ENCODE assay signal across 28 cellular contexts in genomic region chr6:46743425-46744158, GRCh38. TPM values are rescaled to one million over a fixed set of nuclear protein-coding genes. Genes with fewer than 3 reads are reported as not detected.
A peak's percentile ranks its signal among the peaks of the same experiment; 100 is the strongest.
DNase-seq lines count a peak whose midpoint lies in the region; ATAC-seq and TF ChIP-seq lines count a peak whose summit lies in the region.
"Had no signal": no experiment of that assay in that cellular context is flagged by ENCODE, and none has a peak within 500 bp of the region (broad histone marks: within the 10 kb centered on the region; RNA-seq: fewer than 3 reads in every experiment).

No MANE protein-coding gene starts in this region.

- no peak for TF ChIP-seq CTCF in HEK293 (tag by site-specific recombination; IDR thresholded peaks at IDR 0.05)
- no peak for TF ChIP-seq CTCF in liver (IDR thresholded peaks at IDR 0.05; ENCODE audit: low read depth, low read length, missing input control)

- H3K27ac ChIP-seq in HEK293 (ENCODE audit: extremely low read depth, low read depth, low read length) = no peak overlapping the region
- H3K27ac ChIP-seq in liver (ENCODE audit: low read depth in 1 of 2, low read length in 2 of 2) = no peak overlapping the region
- H3K27ac ChIP-seq: 22Rv1, BLaER1 had no signal

- intact Hi-C loops in left colon (cut with DNase I, micrococcal nuclease) = no loop called here

- CTCF ChIA-PET in HEK293 (lab: Yijun Ruan, JAX) = no interaction called here

- POLR2A ChIA-PET in HEK293 (lab: Yijun Ruan, JAX) = no interaction called here

- no peak overlapping the region for H3K9ac ChIP-seq in liver (ENCODE audit: low read depth in 1 of 2, low read length in 2 of 2)
- H3K9ac ChIP-seq: BLaER1 had no signal

- no peaks in the 10 kb centered on the region for H3K9me3 ChIP-seq in HEK293 (ENCODE audit: control insufficient read depth, insufficient read depth, low read depth, low read length)
- no peaks in the 10 kb centered on the region for H3K9me3 ChIP-seq in liver (ENCODE audit: control insufficient read depth in 4 of 4, low read length in 3 of 4)
- H3K9me3 ChIP-seq: BE2C, BLaER1 had no signal

- WGBS in liver = 27% methylated on average over 1 of the region's 1 CpG

- peak; percentile 65 for ATAC-seq in left colon
- no peak for ATAC-seq in GM19463 (IDR thresholded peaks at IDR 0.05; ENCODE audit: unreplicated experiment)
- ATAC-seq: GM12878 had no signal

- H3K36me3 ChIP-seq in HEK293 (ENCODE audit: control insufficient read depth in 2 of 2, insufficient read depth in 1 of 2, low read length in 2 of 2) (no peaks in the 10 kb centered on the region), liver (ENCODE audit: control insufficient read depth in 4 of 4, insufficient read depth in 3 of 4, low read depth in 1 of 4, low read length in 3 of 4) (no peaks in the 10 kb centered on the region)
- H3K36me3 ChIP-seq: BE2C, BLaER1 had no signal

- no peak for DNase-seq in left colon
- DNase-seq in cerebellar cortex (ENCODE audit: low spot score) = no peak
- no peak for DNase-seq in A172 (ENCODE audit: low spot score)
- DNase-seq: ACHN; BE2C; C1 segment of cervical spinal cord; CD4-positive, alpha-beta memory T cell; CD4-positive, CD25-positive, alpha-beta regulatory T cell; CD8-positive, alpha-beta memory T cell; COR-L47; DMS 273 treated with DMSO at 0.1 percent for 48 hours; DMS153; DMS53; DMS79; DND-41; EL; GDM1 had no signal

- H3K4me3 ChIP-seq in HEK293 (ENCODE audit: low read depth, low read length) (no peak overlapping the region), liver (ENCODE audit: low read depth in 1 of 3, low read length in 3 of 3) (no peak overlapping the region)
- H3K4me3 ChIP-seq: BLaER1, GM12878 had no signal

- no peaks in the 10 kb centered on the region for H3K27me3 ChIP-seq in liver (ENCODE audit: control insufficient read depth in 4 of 4, insufficient read depth in 4 of 4, low read length in 3 of 4)
- H3K27me3 ChIP-seq: BE2C, BLaER1 had no signal

- TF ChIP-seq RAD21 in liver (IDR thresholded peaks at IDR 0.05) = no peak

- no peaks in the 10 kb centered on the region for H3K4me1 ChIP-seq in HEK293 (ENCODE audit: control insufficient read depth, insufficient read depth, low read length)
- no peaks in the 10 kb centered on the region for H3K4me1 ChIP-seq in liver (ENCODE audit: control insufficient read depth in 4 of 4, insufficient read depth in 4 of 4, low read length in 3 of 4)
- H3K4me1 ChIP-seq: BE2C, BLaER1 had no signal

TF ChIP-seq in HEK293, 187 proteins besides CTCF, POLR2A, EP300 and RAD21:
- TF ChIP-seq SCRT2 (tag by site-specific recombination; IDR thresholded peaks at IDR 0.05) (0 out of 2 replicates have a peak, but pooled peaks have one; percentile 28), ZNF280D (tag by site-specific recombination; IDR thresholded peaks at IDR 0.05) (no peak), ZNF791 (tag by site-specific recombination; IDR thresholded peaks at IDR 0.05) (no peak), ZNF394 (tag by site-specific recombination; IDR thresholded peaks at IDR 0.05; ENCODE audit: borderline replicate concordance) (no peak), ZNF16 (tag by site-specific recombination; IDR thresholded peaks at IDR 0.05; ENCODE audit: low read depth) (no peak)

TF ChIP-seq in liver, 16 proteins besides CTCF, POLR2A, EP300 and RAD21:
- TF ChIP-seq MAX (IDR thresholded peaks at IDR 0.05) (no peak), FOXA1 (IDR thresholded peaks at IDR 0.05) (no peak), JUND (IDR thresholded peaks at IDR 0.05) (no peak), HNF4A (conservative IDR thresholded peaks at IDR 0.05) (peak; percentile 33 to 61), RXRA (IDR thresholded peaks at IDR 0.05) (peak in 1 of 2 donors; percentile 6)

RNA-seq across cellular contexts. Expression of gene ANKRD66, which starts 3.1 kb away (rescaled TPM):
- total RNA-seq in left colon (not detected), liver (not detected)
- not detected for polyA plus RNA-seq in liver
- total RNA-seq in A172 (2014; rRNA removed; shearing (Covaris generic)) = not detected in 2 replicates
- total RNA-seq: A673; CD4-positive, alpha-beta memory T cell; CD4-positive, CD25-positive, alpha-beta regulatory T cell; CD8-positive, alpha-beta memory T cell; Daoy; G401; GM12878 had no signal
- polyA plus RNA-seq: AG04450; CD14-positive monocyte; CD4-positive, alpha-beta memory T cell; CD4-positive, CD25-positive, alpha-beta regulatory T cell; CD8-positive, alpha-beta memory T cell; GM12878 had no signal

RNA-seq across cellular contexts. Expression of gene PLA2G7, which starts 8.4 kb away (rescaled TPM):
- 1 to 10 TPM in 1 of 2 donors, under 1 TPM in 1; 0.70 to 4.5 TPM for total RNA-seq in left colon
- 10 to 100 TPM in 1 of 2 donors, under 1 TPM in 1; 0.84 to 24.7 TPM for total RNA-seq in liver
- polyA plus RNA-seq in liver = 1 to 10 TPM in 1 of 2 donors, under 1 TPM in 1; 0.35 to 1.8 TPM
- total RNA-seq in A172 (2014; rRNA removed; shearing (Covaris generic)) = not detected in 2 replicates
- total RNA-seq: A673; CD4-positive, CD25-positive, alpha-beta regulatory T cell; Daoy; G401; GM12878 had no signal
- polyA plus RNA-seq: AG04450; CD4-positive, alpha-beta memory T cell; CD4-positive, CD25-positive, alpha-beta regulatory T cell; CD8-positive, alpha-beta memory T cell; GM12878 had no signal

RNA-seq across cellular contexts. Expression of gene MEP1A, which starts 49.6 kb away (rescaled TPM):
- total RNA-seq in left colon (100 to 1,000 TPM; 197 to 412 TPM), liver (1 to 10 TPM in 1 of 2 donors, not detected in 1; 1.8 TPM)
- polyA plus RNA-seq in liver = under 1 TPM; 0.01 to 0.08 TPM
- total RNA-seq in A172 (2014; rRNA removed; shearing (Covaris generic)) = not detected in 2 replicates
- total RNA-seq: A673; CD4-positive, alpha-beta memory T cell; CD4-positive, CD25-positive, alpha-beta regulatory T cell; CD8-positive, alpha-beta memory T cell; Daoy; G401; GM12878 had no signal
- polyA plus RNA-seq: AG04450; CD4-positive, alpha-beta memory T cell; CD4-positive, CD25-positive, alpha-beta regulatory T cell; CD8-positive, alpha-beta memory T cell; GM12878 had no signal

RNA-seq across cellular contexts. Expression of gene TDRD6, which starts 55.9 kb away (rescaled TPM):
- total RNA-seq in left colon (under 1 TPM; 0.09 to 0.20 TPM), liver (1 to 10 TPM in 1 of 2 donors, under 1 TPM in 1; 0.09 to 2.0 TPM)
- polyA plus RNA-seq in liver = under 1 TPM; 0.07 to 0.97 TPM
- total RNA-seq in A172 (2014; rRNA removed; shearing (Covaris generic)) = not detected in 2 replicates
- total RNA-seq: A673; CD4-positive, CD25-positive, alpha-beta regulatory T cell; CD8-positive, alpha-beta memory T cell; Daoy; G401; GM12878 had no signal
- polyA plus RNA-seq: AG04450; CD4-positive, alpha-beta memory T cell; CD4-positive, CD25-positive, alpha-beta regulatory T cell; CD8-positive, alpha-beta memory T cell; GM12878 had no signal

Comparison
In these comparisons a context has a peak if more than half of its experiments do, and no peak if none do; other contexts are left out.
1. RNA of gene MEP1A, which starts 49.6 kb away (total RNA-seq): 197 to 412 TPM in left colon; 1.8 TPM in liver and not detected in A172; every median in the first group is over 10 times any median in the second.